In the genomic region with DNA sequence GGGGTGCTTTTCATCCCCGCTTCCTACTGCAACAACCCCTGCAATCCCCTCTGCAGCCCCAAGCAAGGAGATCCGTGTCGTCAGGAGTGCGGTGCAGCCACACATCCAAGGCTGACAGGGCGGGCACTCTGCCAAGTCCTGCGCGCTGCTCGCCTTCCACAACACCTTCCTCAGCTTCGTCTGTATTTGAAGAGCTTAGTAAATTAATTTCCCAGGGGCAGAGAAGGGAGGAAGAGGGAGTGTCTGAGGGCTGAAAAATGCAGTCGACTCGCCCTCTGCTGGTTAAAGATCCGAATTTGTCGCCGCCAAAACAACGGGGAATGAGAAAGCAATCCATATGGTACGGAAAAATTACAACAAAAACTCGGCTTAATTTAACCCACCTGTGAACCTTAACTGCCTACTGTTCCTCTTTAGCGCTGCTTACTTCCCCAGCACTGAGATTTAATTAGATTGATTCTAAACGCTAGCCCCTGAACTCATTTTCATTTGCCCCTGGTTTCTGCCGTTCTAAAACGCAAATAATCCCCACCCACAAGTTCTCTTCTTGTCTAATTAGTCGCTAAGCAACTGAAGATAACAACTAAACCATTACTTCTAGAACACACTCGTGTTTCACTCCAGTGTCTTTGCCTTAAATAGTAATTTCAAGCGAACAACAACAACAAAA, we compare ENCODE assay signal across 9 cellular contexts. TPM values are rescaled to one million over a fixed set of nuclear protein-coding genes. Genes with fewer than 3 reads are reported as not detected.
DNase-seq lines count a peak whose midpoint lies in the region; ATAC-seq and TF ChIP-seq lines count a peak whose summit lies in the region.
"Had no signal": no experiment of that assay in that cellular context is flagged by ENCODE, and none has a peak within 500 bp of the region (broad histone marks: within the 10 kb centered on the region; RNA-seq: fewer than 3 reads in every experiment).

No MANE protein-coding gene starts in this region.

- WGBS in esophagus muscularis mucosa = 10% methylated on average over 24 of the region's 24 CpGs

- H3K27me3 ChIP-seq in HUES6 (ENCODE audit: control insufficient read depth, insufficient read depth, low read length) (0 out of 2 replicates have a peak, but pooled peaks cover 2% of the 10 kb centered on the region), esophagus muscularis mucosa (peaks cover 0 to 11% (median 0%) of the 10 kb centered on the region in 4 donors), neural progenitor cell (peaks cover 36% of the 10 kb centered on the region), Caco-2 (replicated peaks; ENCODE audit: control insufficient read depth, insufficient read depth, low read length) (no peaks in the 10 kb centered on the region)

- H3K27me3 Mint-ChIP-seq in neural progenitor cell (ENCODE audit: insufficient read depth, low read depth) (no peaks in the 10 kb centered on the region), Caco-2 (ENCODE audit: insufficient read depth, unreplicated experiment) (no peaks in the 10 kb centered on the region)

- CTCF ChIA-PET in Caco-2 (lab: Charles Lee) = no interaction called here

- H3K4me2 ChIP-seq in neural progenitor cell = peak overlapping the region; percentile 88

- H3K36me3 ChIP-seq in HUES6 (ENCODE audit: control insufficient read depth, insufficient read depth, low read length) = no peaks in the 10 kb centered on the region
- no peaks in the 10 kb centered on the region for H3K36me3 ChIP-seq in esophagus muscularis mucosa
- no peaks in the 10 kb centered on the region for H3K36me3 ChIP-seq in neural progenitor cell
- no peaks in the 10 kb centered on the region for H3K36me3 ChIP-seq in Caco-2 (ENCODE audit: control insufficient read depth, insufficient read depth, low read length)

- peak; percentile 95 for DNase-seq in NCI-H82 (lab: John Stamatoyannopoulos, UW)
- no peak for DNase-seq in esophagus muscularis mucosa (ENCODE audit: extremely low spot score)
- DNase-seq in neural progenitor cell (ENCODE audit: low spot score) = peak; percentile 83
- DNase-seq in central memory CD4-positive, alpha-beta T cell = no peak
- DNase-seq in Caco-2 = no peak
- DNase-seq in SKM-1 (lab: John Stamatoyannopoulos, UW; ENCODE audit: unreplicated experiment) = no peak

- TF ChIP-seq CTCF in esophagus muscularis mucosa (IDR thresholded peaks at IDR 0.05) = peak; percentile 54 to 60 (median 56)
- peak; percentile 85 for TF ChIP-seq CTCF in neural progenitor cell (IDR thresholded peaks at IDR 0.05)
- TF ChIP-seq CTCF in Caco-2 (IDR thresholded peaks at IDR 0.05; ENCODE audit: insufficient read depth in 1 of 2, low read depth in 1 of 2, low read length in 1 of 2, severe bottlenecking in 1 of 2, unreplicated experiment in 1 of 2) = no peak

- H2AFZ ChIP-seq in neural progenitor cell (replicated peaks) = peak overlapping the region; percentile 91

- no peak overlapping the region for H3K27ac Mint-ChIP-seq in neural progenitor cell
- no peak overlapping the region for H3K27ac Mint-ChIP-seq in Caco-2 (ENCODE audit: unreplicated experiment)

- intact Hi-C loops in esophagus muscularis mucosa (cut with DNase I) = loop anchor here (1.0 kb wide), 2 partner anchors 74 to 114 kb away; a partner anchor contains a TSS
- intact Hi-C loops in Caco-2 (cut with micrococcal nuclease; ENCODE audit: unreplicated experiment) = no loop called here

- H3K9ac ChIP-seq in HUES6 (ENCODE audit: low read length) (peak overlapping the region; percentile 92), neural progenitor cell (peak overlapping the region; percentile 24)

- H3K9me3 Mint-ChIP-seq in neural progenitor cell = no peaks in the 10 kb centered on the region
- no peaks in the 10 kb centered on the region for H3K9me3 Mint-ChIP-seq in Caco-2 (ENCODE audit: unreplicated experiment)

- H3K79me2 ChIP-seq in neural progenitor cell (ENCODE audit: low read depth) = no peaks in the 10 kb centered on the region

- H3K9me3 ChIP-seq in HUES6 (ENCODE audit: control insufficient read depth, insufficient read depth, low read depth, low read length) (no peaks in the 10 kb centered on the region), esophagus muscularis mucosa (no peaks in the 10 kb centered on the region), neural progenitor cell (ENCODE audit: low read depth) (no peaks in the 10 kb centered on the region), Caco-2 (peaks cover 5% of the 10 kb centered on the region; the same call in 1 of the 2 replicates)

- no peaks in the 10 kb centered on the region for H3K4me1 Mint-ChIP-seq in neural progenitor cell
- H3K4me1 Mint-ChIP-seq in Caco-2 (ENCODE audit: low read depth, unreplicated experiment) = no peaks in the 10 kb centered on the region

- H4K20me1 ChIP-seq in neural progenitor cell (ENCODE audit: low read depth) = no peaks in the 10 kb centered on the region

- POLR2A ChIA-PET in Caco-2 (lab: Charles Lee) = no interaction called here

- BruUV-seq in Caco-2 (replicated peaks; lab: Mats Ljungman, UMichigan) = no TSS peak

- H3K4me3 Mint-ChIP-seq in neural progenitor cell (no peak overlapping the region), Caco-2 (ENCODE audit: unreplicated experiment) (no peak overlapping the region)

- peak overlapping the region; percentile 99 for H3K27ac ChIP-seq in HUES6 (ENCODE audit: low read depth, low read length)
- H3K27ac ChIP-seq in esophagus muscularis mucosa (replicated peaks in 1 of 4) = peak overlapping the region; percentile 69 to 77 (median 76)
- H3K27ac ChIP-seq in neural progenitor cell = no peak overlapping the region
- H3K27ac ChIP-seq: skin epidermis had no signal

- peaks cover 4% of the 10 kb centered on the region for H3F3A ChIP-seq in neural progenitor cell (ENCODE audit: low read depth)

- H3K4me3 ChIP-seq in HUES6 (ENCODE audit: low read depth, low read length) (peak overlapping the region; percentile 79), esophagus muscularis mucosa (peak overlapping the region; percentile 46 to 64 (median 54)), neural progenitor cell (peak overlapping the region; percentile 74), Caco-2 (ENCODE audit: low read depth, low read length) (no peak overlapping the region)

- ATAC-seq in HG03432 (IDR thresholded peaks at IDR 0.05; ENCODE audit: unreplicated experiment) = no peak

- H3K36me3 Mint-ChIP-seq in neural progenitor cell = no peaks in the 10 kb centered on the region
- no peaks in the 10 kb centered on the region for H3K36me3 Mint-ChIP-seq in Caco-2 (ENCODE audit: insufficient read depth, unreplicated experiment)

- H3K4me1 ChIP-seq in HUES6 (ENCODE audit: control insufficient read depth, insufficient read depth, low read length) (peaks cover 19% of the 10 kb centered on the region), esophagus muscularis mucosa (peaks cover 14 to 22% (median 20%) of the 10 kb centered on the region in 4 donors), neural progenitor cell (peaks cover 6% of the 10 kb centered on the region), Caco-2 (no peaks in the 10 kb centered on the region)

- no peak for TF ChIP-seq EP300 in esophagus muscularis mucosa (IDR thresholded peaks at IDR 0.05)

- no peak for TF ChIP-seq POLR2A in esophagus muscularis mucosa (IDR thresholded peaks at IDR 0.05; ENCODE audit: low read depth)

RNA-seq across cellular contexts. Expression of a gene that starts 10.9 kb away (rescaled TPM):
- total RNA-seq in esophagus muscularis mucosa = not detected
- 0.03 and 0.07 TPM in 2 replicates for total RNA-seq in neural progenitor cell (ENCODE audit: low replicate concordance)
- not detected in 2 replicates for total RNA-seq in Caco-2 (2022)

RNA-seq across cellular contexts. Expression of a gene that starts 54.2 kb away (rescaled TPM):
- 1 to 10 TPM; 2.1 to 3.2 (median 2.8) TPM for total RNA-seq in esophagus muscularis mucosa
- total RNA-seq in neural progenitor cell (ENCODE audit: low replicate concordance) = 34.2 and 48.4 TPM in 2 replicates
- 0.20 and 0.21 TPM in 2 replicates for total RNA-seq in Caco-2 (2022)

Comparison
In these comparisons a context has a peak if more than half of its experiments do, and no peak if none do; other contexts are left out.
1. DNase-seq: peak in NCI-H82 (single experiment) and neural progenitor cell (single experiment); none in esophagus muscularis mucosa (single experiment), central memory CD4-positive, alpha-beta T cell (single experiment), Caco-2 (0 of 2) and SKM-1 (single experiment).
2. CTCF ChIP-seq: peak in esophagus muscularis mucosa (3 of 3) and neural progenitor cell (single experiment); none in Caco-2 (0 of 2).